9 cellular contexts compared by ENCODE assay signal in genomic region chr20:63230800-63231268, GRCh38. TPM values are rescaled to one million over a fixed set of nuclear protein-coding genes. Genes with fewer than 3 reads are reported as not detected.
DNase-seq lines count a peak whose midpoint lies in the region; ATAC-seq, FAIRE-seq and TF ChIP-seq lines count a peak whose summit lies in the region.
"Had no signal": no experiment of that assay in that cellular context is flagged by ENCODE, and none has a peak within 500 bp of the region (broad histone marks: within the 10 kb centered on the region; RNA-seq: fewer than 3 reads in every experiment).

No MANE protein-coding gene starts in this region.

- H3T11ph ChIP-seq in H9 (ENCODE audit: low read length), result no peak overlapping the region

- H3K56ac ChIP-seq in H9 (ENCODE audit: insufficient read length, low read depth, low read length), result no peak overlapping the region

- H3K4ac ChIP-seq in H9 (ENCODE audit: low read depth, low read length), result no peak overlapping the region

- TF ChIP-seq EP300 in gastroesophageal sphincter (IDR thresholded peaks at IDR 0.05), result no peak

- H2BK12ac ChIP-seq in H9 (ENCODE audit: insufficient read length, low read depth, low read length), result no peak overlapping the region

- no peaks in the 10 kb centered on the region for H3K79me2 ChIP-seq in H9 (ENCODE audit: insufficient read depth, low read length)

- TF ChIP-seq POLR2A in gastroesophageal sphincter (IDR thresholded peaks at IDR 0.05) (no peak), H54 (IDR thresholded peaks at IDR 0.05; ENCODE audit: low read depth, low read length) (no peak)

- H3K27me3 Mint-ChIP-seq in H9 (ENCODE audit: low read depth), result peaks cover 17% of the 10 kb centered on the region

- intact Hi-C loops in posterior cingulate gyrus (cut with DNase I), result no loop called here

- H3K9ac ChIP-seq in H9 (ENCODE audit: extremely low read depth, insufficient read length, low read length), result no peak overlapping the region

- H3K4me2 ChIP-seq in H9 (ENCODE audit: insufficient read depth, insufficient read length, low read length), result no peak overlapping the region

- H3K14ac ChIP-seq in H9 (ENCODE audit: insufficient read depth, low read length), result no peak overlapping the region

- no peaks in the 10 kb centered on the region for H4K20me1 ChIP-seq in H9 (ENCODE audit: control insufficient read depth, insufficient read depth, insufficient read length)

- peak overlapping the region in 1 of 3 experiments; percentile 53; a peak in 2 of 7 replicates for H3K27ac Mint-ChIP-seq in H9

- no peaks in the 10 kb centered on the region for H3K36me3 Mint-ChIP-seq in H9 (ENCODE audit: insufficient read depth in 1 of 3, low read depth in 3 of 3)

- TF ChIP-seq CTCF in H9 (conservative IDR thresholded peaks at IDR 0.05), result peak; percentile 69
- TF ChIP-seq CTCF in gastroesophageal sphincter (IDR thresholded peaks at IDR 0.05), result peak in 3 of 4 experiments; percentile 55 to 71 (median 64)

- H3K9me3 Mint-ChIP-seq in H9, result no peaks in the 10 kb centered on the region; a peak in 1 of 5 replicates

- H3K4me3 ChIP-seq in gastroesophageal sphincter, result no peak overlapping the region

- no peak overlapping the region for H2BK5ac ChIP-seq in H9 (ENCODE audit: insufficient read length, low read length)

- H2BK15ac ChIP-seq in H9 (ENCODE audit: low read depth, low read length), result no peak overlapping the region

- WGBS in H9 (ENCODE audit: extremely low coverage, insufficient read length, low lambda C conversion rate), result no CpG with 5 or more reads among the region's 17 CpGs
- WGBS in gastroesophageal sphincter (ENCODE audit: low coverage in 1 of 2), 2 donors, result 0% methylated on average over 7 of the region's 17 CpGs; no CpG with 5 or more reads in 1 of the 2 donors

- no peaks in the 10 kb centered on the region for H3K79me1 ChIP-seq in H9 (ENCODE audit: insufficient read depth, low read depth, low read length, poor library complexity, severe bottlenecking)

- H4K8ac ChIP-seq in H9 (replicated peaks; ENCODE audit: insufficient read length, low read depth, low read length), result no peak overlapping the region

- no peak overlapping the region for H3K23ac ChIP-seq in H9 (ENCODE audit: insufficient read length, low read depth, low read length)

- no peaks in the 10 kb centered on the region for H3K36me3 ChIP-seq in gastroesophageal sphincter

- H2AFZ ChIP-seq in H9 (ENCODE audit: low read length), result no peak overlapping the region

- H4K5ac ChIP-seq in H9 (ENCODE audit: insufficient read length, low read depth, low read length), result no peak overlapping the region

- no peak overlapping the region for H4K91ac ChIP-seq in H9 (ENCODE audit: insufficient read length, low read depth, low read length)

- H3K27me3 ChIP-seq in H9 (ENCODE audit: insufficient read depth, low read length) (no peaks in the 10 kb centered on the region), gastroesophageal sphincter (peaks cover 67% of the 10 kb centered on the region)

- FAIRE-seq in H54 (lab: Jason Lieb, UNC), result no peak

- H3K18ac ChIP-seq in H9 (ENCODE audit: insufficient read length, low read depth, low read length), result no peak overlapping the region

- H3K27ac ChIP-seq in H9 (ENCODE audit: insufficient read length, low read depth, low read length) (no peak overlapping the region), gastroesophageal sphincter (no peak overlapping the region)

- H3K9me3 ChIP-seq in H9 (ENCODE audit: control insufficient read depth, low read depth, low read length), result no peaks in the 10 kb centered on the region
- H3K9me3 ChIP-seq in gastroesophageal sphincter, result no peaks in the 10 kb centered on the region

- DNase-seq in H9 (peak; percentile 91), posterior cingulate gyrus (peak; percentile 37 to 95 (median 64)), NCI-H1436 (lab: John Stamatoyannopoulos, UW) (no peak), H54 (ENCODE audit: insufficient read length, low spot score) (no peak), RKO (ENCODE audit: low spot score) (no peak)

- H2AK5ac ChIP-seq in H9 (ENCODE audit: insufficient read length, low read length), result no peak overlapping the region

- ATAC-seq in SK-N-SH treated with all-trans-retinoic acid at 6 μM for 48 hours (peak; percentile 97), gastroesophageal sphincter (peak; percentile 76)
- ATAC-seq in activated CD4-positive, CD25-positive, alpha-beta regulatory T cell treated with anti-CD3 and anti-CD28 coated beads, Interleukin-2, amount 50 U/mL, for 24 hours, result no peak

- H3K4me1 ChIP-seq in H9 (ENCODE audit: insufficient read depth, low read length), result peaks cover 2% of the 10 kb centered on the region; the same call in 1 of the 2 replicates
- H3K4me1 ChIP-seq in gastroesophageal sphincter, result peaks cover 0 to 10% (median 0%) of the 10 kb centered on the region in 3 donors

- H2BK120ac ChIP-seq in H9 (ENCODE audit: low read depth, low read length, poor library complexity, severe bottlenecking), result no peak overlapping the region

- H3K4me3 Mint-ChIP-seq in H9, result peak overlapping the region in 1 of 2 experiments; percentile 24; a peak in 2 of 5 replicates

- peaks cover 33 to 65% of the 10 kb centered on the region in 2 experiments for H3K4me1 Mint-ChIP-seq in H9

- no peak overlapping the region for H2BK20ac ChIP-seq in H9 (ENCODE audit: low read depth, low read length, poor library complexity, severe bottlenecking)

- no peaks in the 10 kb centered on the region for H3K23me2 ChIP-seq in H9 (ENCODE audit: insufficient read length, low read depth, low read length, poor library complexity, severe bottlenecking)

TF ChIP-seq in SK-N-SH treated with all-trans-retinoic acid at 6 μM for 48 hours, 23 proteins besides CTCF, POLR2A, EP300 and RAD21:
- no peak for TF ChIP-seq ZFP30 (CRISPR knock-in tag; IDR thresholded peaks at IDR 0.05)
TF ChIP-seq in SK-N-SH treated with all-trans-retinoic acid at 6 μM for 48 hours: peak in this region for 0.

RNA-seq across cellular contexts. Expression of gene BIRC7, which starts 4.9 kb away (rescaled TPM):
- total RNA-seq in H9 (2021) (0.31 TPM in 1 of 2 replicates, not detected in the other), gastroesophageal sphincter (not detected)

RNA-seq across cellular contexts. Expression of gene YTHDF1, which starts 14.9 kb away (rescaled TPM):
- 85.4 TPM in 2 replicates for total RNA-seq in H9 (2021)
- 10 to 100 TPM; 20.2 to 35.8 (median 34.2) TPM for total RNA-seq in gastroesophageal sphincter

RNA-seq across cellular contexts. Expression of gene NKAIN4, which starts 23.4 kb away (rescaled TPM):
- total RNA-seq in H9 (2021) (19.1 and 20.9 TPM in 2 replicates), gastroesophageal sphincter (1 to 10 TPM in 1 of 4 donors, not detected in 3; 2.3 TPM)
- total RNA-seq: mononuclear cell had no signal

RNA-seq across cellular contexts. Expression of gene ARFGAP1, which starts 41.8 kb away (rescaled TPM):
- total RNA-seq in H9 (2021) (111 and 114 TPM in 2 replicates), gastroesophageal sphincter (10 to 100 TPM; 35.0 to 50.1 (median 45.2) TPM)

Comparison
In these comparisons a context has a peak if more than half of its experiments do, and no peak if none do; other contexts are left out.
1. DNase-seq: peak in H9 (single experiment) and posterior cingulate gyrus (10 of 10); none in NCI-H1436 (single experiment), H54 (single experiment) and RKO (single experiment).
2. ATAC-seq: peak in SK-N-SH treated with all-trans-retinoic acid at 6 μM for 48 hours (single experiment) and gastroesophageal sphincter (single experiment); none in activated CD4-positive, CD25-positive, alpha-beta regulatory T cell treated with anti-CD3 and anti-CD28 coated beads, Interleukin-2, amount 50 U/mL, for 24 hours (0 of 2).